In the genomic region with DNA sequence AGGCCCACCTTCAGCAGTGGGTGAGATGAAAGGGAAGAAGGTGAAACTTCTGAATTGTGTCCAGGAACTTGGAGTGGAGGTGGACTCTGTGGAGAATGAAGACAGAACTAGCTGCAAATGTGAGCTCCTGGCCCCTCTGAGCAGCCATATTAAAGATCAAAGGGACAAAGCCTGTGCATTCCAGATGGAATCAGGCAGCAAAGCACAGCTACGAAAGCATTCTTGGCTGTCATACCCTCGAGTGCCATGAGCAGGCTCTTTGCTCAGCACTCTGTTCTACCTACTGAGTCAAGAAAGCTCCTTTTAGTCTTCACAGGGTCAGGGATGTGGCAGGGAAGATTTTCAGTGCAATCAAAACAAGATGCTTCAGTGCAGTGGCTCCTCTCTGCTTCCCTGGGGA, we compare ENCODE assay signal across 33 cellular contexts.
"Had no signal": no experiment of that assay in that cellular context is flagged by ENCODE, and none has a peak within 500 bp of the region (broad histone marks: within the 10 kb centered on the region; RNA-seq: fewer than 3 reads in every experiment).

No MANE protein-coding gene starts in this region.

- H3K4me1 Mint-ChIP-seq: activated B cell treated with CpG ODN at 0.5 μM for 24 hours; activated CD4-positive, alpha-beta T cell treated with anti-CD3 and anti-CD28 coated beads, Interleukin-2, amount 10 ng/mL, durations not matched to agents 24 days and 14 days; activated naive CD4-positive, alpha-beta T cell treated with anti-CD3 and anti-CD28 coated beads, Interleukin-2, amount 10 ng/mL, durations not matched to agents 7 days and 5 days; activated naive CD4-positive, alpha-beta T cell treated with anti-CD3 and anti-CD28 coated beads, Interleukin-2, amount 50 U/mL, for 24 hours; activated naive CD8-positive, alpha-beta T cell treated with anti-CD3 and anti-CD28 coated beads, Interleukin-2, amount 10 ng/mL, durations not matched to agents 7 days and 5 days; activated naive CD8-positive, alpha-beta T cell treated with anti-CD3 and anti-CD28 coated beads, Interleukin-2, amount 50 U/mL, for 24 hours; brain; central memory CD8-positive, alpha-beta T cell had no signal

- H3K27ac Mint-ChIP-seq: activated B cell treated with CpG ODN at 0.5 μM for 24 hours; activated CD4-positive, alpha-beta memory T cell treated with anti-CD3 and anti-CD28 coated beads for 36 hours; activated CD4-positive, alpha-beta T cell treated with anti-CD3 and anti-CD28 coated beads, Interleukin-2, amount 10 ng/mL, durations not matched to agents 24 days and 14 days; activated CD8-positive, alpha-beta T cell treated with anti-CD3 and anti-CD28 coated beads for 36 hours; activated naive CD4-positive, alpha-beta T cell treated with anti-CD3 and anti-CD28 coated beads, Interleukin-2, amount 10 ng/mL, durations not matched to agents 7 days and 5 days; activated naive CD4-positive, alpha-beta T cell treated with anti-CD3 and anti-CD28 coated beads, Interleukin-2, amount 50 U/mL, for 24 hours; activated naive CD8-positive, alpha-beta T cell; activated naive CD8-positive, alpha-beta T cell treated with anti-CD3 and anti-CD28 coated beads, Interleukin-2, amount 10 ng/mL, durations not matched to agents 7 days and 5 days; activated naive CD8-positive, alpha-beta T cell treated with anti-CD3 and anti-CD28 coated beads, Interleukin-2, amount 50 U/mL, for 24 hours; activated T-cell treated with anti-CD3 and anti-CD28 coated beads, Interleukin-2, amount 50 U/mL, for 24 hours; activated T-helper 2 cell treated with anti-CD3 and anti-CD28 coated beads, Interferon-gamma antibody, Interleukin-2, Interleukin-4, amounts not matched to agents 10 μg/mL and 5 μg/mL and 100 μg/mL, durations not matched to agents 14 hours and 24 hours and 36 hours; brain; T-helper 1 cell treated with Interleukin-12 subunit alpha and Interleukin-12 subunit beta and Interleukin-4 antibody, amounts not matched to agents 30 μg/mL and 1 μg/mL, for 36 hours; T-helper 2 cell treated with Interferon-gamma antibody and Interleukin-4, amounts not matched to agents 5 μg/mL and 100 μg/mL, for 36 hours had no signal

- DNase-seq: activated B cell treated with CpG ODN at 0.5 μM for 24 hours; activated CD4-positive, alpha-beta memory T cell treated with anti-CD3 and anti-CD28 coated beads for 36 hours; activated CD4-positive, alpha-beta T cell treated with anti-CD3 and anti-CD28 coated beads for 4 hours; activated CD4-positive, alpha-beta T cell treated with anti-CD3 and anti-CD28 coated beads, Interleukin-2, amount 10 ng/mL, durations not matched to agents 24 days and 14 days; activated CD4-positive, alpha-beta T cell treated with anti-CD3 and anti-CD28 coated beads, Interleukin-2, amount 50 U/mL, for 1 hour; activated CD4-positive, alpha-beta T cell treated with anti-CD3 and anti-CD28 coated beads, Interleukin-2, amount 50 U/mL, for 4 hours; activated CD4-positive, CD25-positive, alpha-beta regulatory T cell treated with anti-CD3 and anti-CD28 coated beads, Interleukin-2, amount 50 U/mL, for 72 hours; activated CD8-positive, alpha-beta memory T cell treated with anti-CD3 and anti-CD28 coated beads, Interleukin-2, amount 50 U/mL, for 48 hours; activated CD8-positive, alpha-beta T cell treated with anti-CD3 and anti-CD28 coated beads for 36 hours; activated effector memory CD4-positive, alpha-beta T cell treated with Interleukin-2 at 50 U/mL for 16 hours; activated gamma-delta T cell; activated naive CD4-positive, alpha-beta T cell treated with anti-CD3 and anti-CD28 coated beads, Interleukin-2, amount 10 ng/mL, durations not matched to agents 7 days and 5 days; activated naive CD4-positive, alpha-beta T cell treated with Interleukin-2 at 50 U/mL for 16 hours; activated naive CD8-positive, alpha-beta T cell treated with anti-CD3 and anti-CD28 coated beads, Interleukin-2, amount 10 ng/mL, durations not matched to agents 7 days and 5 days; activated naive CD8-positive, alpha-beta T cell treated with anti-CD3 and anti-CD28 coated beads, Interleukin-2, amount 50 U/mL, for 24 hours; activated T-cell treated with anti-CD3 and anti-CD28 coated beads, Interleukin-2, amount 50 U/mL, for 24 hours; activated T-cell treated with anti-CD3 and anti-CD28 coated beads, Interleukin-2, amount 50 U/mL, for 48 hours; amygdala; anterior cingulate cortex; caudate nucleus; cerebellar nuclear complex; T-helper 2 cell; T-helper 9 cell had no signal

- H3K36me3 ChIP-seq: ascending aorta, cardiac muscle cell had no signal

- H3K9me3 Mint-ChIP-seq: activated B cell treated with CpG ODN at 0.5 μM for 24 hours; activated CD4-positive, alpha-beta memory T cell treated with anti-CD3 and anti-CD28 coated beads for 36 hours; activated CD4-positive, alpha-beta T cell treated with anti-CD3 and anti-CD28 coated beads, Interleukin-2, amount 10 ng/mL, durations not matched to agents 24 days and 14 days; activated CD8-positive, alpha-beta T cell treated with anti-CD3 and anti-CD28 coated beads for 36 hours; activated naive CD4-positive, alpha-beta T cell treated with anti-CD3 and anti-CD28 coated beads, Interleukin-2, amount 10 ng/mL, durations not matched to agents 7 days and 5 days; activated naive CD4-positive, alpha-beta T cell treated with anti-CD3 and anti-CD28 coated beads, Interleukin-2, amount 50 U/mL, for 24 hours; activated naive CD8-positive, alpha-beta T cell treated with anti-CD3 and anti-CD28 coated beads, Interleukin-2, amount 10 ng/mL, durations not matched to agents 7 days and 5 days; activated naive CD8-positive, alpha-beta T cell treated with anti-CD3 and anti-CD28 coated beads, Interleukin-2, amount 50 U/mL, for 24 hours; activated T-cell treated with anti-CD3 and anti-CD28 coated beads, Interleukin-2, amount 50 U/mL, for 24 hours; activated T-helper 2 cell treated with anti-CD3 and anti-CD28 coated beads, Interferon-gamma antibody, Interleukin-2, Interleukin-4, amounts not matched to agents 10 μg/mL and 5 μg/mL and 100 μg/mL, durations not matched to agents 14 hours and 24 hours and 36 hours; central memory CD8-positive, alpha-beta T cell; T-helper 1 cell treated with Interleukin-12 subunit alpha and Interleukin-12 subunit beta and Interleukin-4 antibody, amounts not matched to agents 30 μg/mL and 1 μg/mL, for 36 hours; T-helper 2 cell treated with Interferon-gamma antibody and Interleukin-4, amounts not matched to agents 5 μg/mL and 100 μg/mL, for 36 hours had no signal

- H3K27ac ChIP-seq: ascending aorta, cardiac muscle cell, VCaP had no signal

- H3K4me1 ChIP-seq: ascending aorta had no signal

- H3K36me3 Mint-ChIP-seq: activated CD4-positive, alpha-beta memory T cell treated with anti-CD3 and anti-CD28 coated beads for 36 hours; activated naive CD4-positive, alpha-beta T cell treated with anti-CD3 and anti-CD28 coated beads, Interleukin-2, amount 10 ng/mL, durations not matched to agents 7 days and 5 days; activated naive CD4-positive, alpha-beta T cell treated with anti-CD3 and anti-CD28 coated beads, Interleukin-2, amount 50 U/mL, for 24 hours; activated naive CD8-positive, alpha-beta T cell; activated naive CD8-positive, alpha-beta T cell treated with anti-CD3 and anti-CD28 coated beads, Interleukin-2, amount 10 ng/mL, durations not matched to agents 7 days and 5 days; brain had no signal

- H3K4me3 Mint-ChIP-seq: activated B cell treated with CpG ODN at 0.5 μM for 24 hours; activated CD4-positive, alpha-beta memory T cell treated with anti-CD3 and anti-CD28 coated beads for 36 hours; activated CD4-positive, alpha-beta T cell treated with anti-CD3 and anti-CD28 coated beads, Interleukin-2, amount 10 ng/mL, durations not matched to agents 24 days and 14 days; activated CD8-positive, alpha-beta T cell treated with anti-CD3 and anti-CD28 coated beads for 36 hours; activated naive CD4-positive, alpha-beta T cell treated with anti-CD3 and anti-CD28 coated beads, Interleukin-2, amount 10 ng/mL, durations not matched to agents 7 days and 5 days; activated naive CD4-positive, alpha-beta T cell treated with anti-CD3 and anti-CD28 coated beads, Interleukin-2, amount 50 U/mL, for 24 hours; activated naive CD8-positive, alpha-beta T cell; activated naive CD8-positive, alpha-beta T cell treated with anti-CD3 and anti-CD28 coated beads, Interleukin-2, amount 10 ng/mL, durations not matched to agents 7 days and 5 days; activated naive CD8-positive, alpha-beta T cell treated with anti-CD3 and anti-CD28 coated beads, Interleukin-2, amount 50 U/mL, for 24 hours; activated T-cell treated with anti-CD3 and anti-CD28 coated beads, Interleukin-2, amount 50 U/mL, for 24 hours; brain; central memory CD8-positive, alpha-beta T cell; T-helper 1 cell treated with Interleukin-12 subunit alpha and Interleukin-12 subunit beta and Interleukin-4 antibody, amounts not matched to agents 30 μg/mL and 1 μg/mL, for 36 hours; T-helper 2 cell treated with Interferon-gamma antibody and Interleukin-4, amounts not matched to agents 5 μg/mL and 100 μg/mL, for 36 hours had no signal

- H3K27me3 ChIP-seq: ascending aorta, cardiac muscle cell had no signal

- H3K4me3 ChIP-seq: ascending aorta, cardiac muscle cell had no signal

- H3K9me3 ChIP-seq: ascending aorta had no signal
